Comparison of ENCODE assay signal across 2 cellular contexts in the genomic region with DNA sequence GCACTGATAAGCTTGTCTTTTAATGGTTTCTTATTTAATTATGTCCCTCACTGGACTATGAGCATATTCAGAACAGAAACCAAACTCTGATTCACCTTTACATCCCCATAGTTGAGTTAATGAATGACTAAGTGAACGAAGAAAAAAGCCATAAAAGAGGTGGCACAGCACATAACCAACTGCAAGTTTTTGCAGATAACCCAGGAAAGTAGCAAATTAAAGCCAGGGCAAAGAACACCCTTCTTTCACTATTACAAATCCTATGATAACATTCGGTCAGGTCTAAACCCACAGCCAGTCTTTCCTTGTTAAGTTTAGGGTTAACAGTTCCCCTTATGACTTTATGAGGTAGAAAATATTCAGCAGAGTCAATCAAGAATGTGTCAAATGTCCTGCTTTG.
TF ChIP-seq lines count a peak whose summit lies in the region.

No MANE protein-coding gene starts in this region.

TF ChIP-seq in GM23338, 12 proteins besides CTCF, POLR2A, EP300 and RAD21 (continues in another document):
- TF ChIP-seq NANOG (IDR thresholded peaks at IDR 0.05; ENCODE audit: borderline replicate concordance) (no peak), JUNB (IDR thresholded peaks at IDR 0.05; ENCODE audit: unreplicated experiment) (no peak), CREB1 (CRISPR knock-in tag; IDR thresholded peaks at IDR 0.05; ENCODE audit: low read depth) (no peak), POLR2AphosphoS5 (IDR thresholded peaks at IDR 0.05; ENCODE audit: low read depth) (no peak), EZH2 (IDR thresholded peaks at IDR 0.05; ENCODE audit: low read depth, unreplicated experiment) (no peak), EZH2phosphoT487 (IDR thresholded peaks at IDR 0.05; ENCODE audit: unreplicated experiment) (no peak), ZNF114 (CRISPR knock-in tag; IDR thresholded peaks at IDR 0.05) (no peak), REST (IDR thresholded peaks at IDR 0.05; ENCODE audit: unreplicated experiment) (no peak)
- TF ChIP-seq, protein P1, sequence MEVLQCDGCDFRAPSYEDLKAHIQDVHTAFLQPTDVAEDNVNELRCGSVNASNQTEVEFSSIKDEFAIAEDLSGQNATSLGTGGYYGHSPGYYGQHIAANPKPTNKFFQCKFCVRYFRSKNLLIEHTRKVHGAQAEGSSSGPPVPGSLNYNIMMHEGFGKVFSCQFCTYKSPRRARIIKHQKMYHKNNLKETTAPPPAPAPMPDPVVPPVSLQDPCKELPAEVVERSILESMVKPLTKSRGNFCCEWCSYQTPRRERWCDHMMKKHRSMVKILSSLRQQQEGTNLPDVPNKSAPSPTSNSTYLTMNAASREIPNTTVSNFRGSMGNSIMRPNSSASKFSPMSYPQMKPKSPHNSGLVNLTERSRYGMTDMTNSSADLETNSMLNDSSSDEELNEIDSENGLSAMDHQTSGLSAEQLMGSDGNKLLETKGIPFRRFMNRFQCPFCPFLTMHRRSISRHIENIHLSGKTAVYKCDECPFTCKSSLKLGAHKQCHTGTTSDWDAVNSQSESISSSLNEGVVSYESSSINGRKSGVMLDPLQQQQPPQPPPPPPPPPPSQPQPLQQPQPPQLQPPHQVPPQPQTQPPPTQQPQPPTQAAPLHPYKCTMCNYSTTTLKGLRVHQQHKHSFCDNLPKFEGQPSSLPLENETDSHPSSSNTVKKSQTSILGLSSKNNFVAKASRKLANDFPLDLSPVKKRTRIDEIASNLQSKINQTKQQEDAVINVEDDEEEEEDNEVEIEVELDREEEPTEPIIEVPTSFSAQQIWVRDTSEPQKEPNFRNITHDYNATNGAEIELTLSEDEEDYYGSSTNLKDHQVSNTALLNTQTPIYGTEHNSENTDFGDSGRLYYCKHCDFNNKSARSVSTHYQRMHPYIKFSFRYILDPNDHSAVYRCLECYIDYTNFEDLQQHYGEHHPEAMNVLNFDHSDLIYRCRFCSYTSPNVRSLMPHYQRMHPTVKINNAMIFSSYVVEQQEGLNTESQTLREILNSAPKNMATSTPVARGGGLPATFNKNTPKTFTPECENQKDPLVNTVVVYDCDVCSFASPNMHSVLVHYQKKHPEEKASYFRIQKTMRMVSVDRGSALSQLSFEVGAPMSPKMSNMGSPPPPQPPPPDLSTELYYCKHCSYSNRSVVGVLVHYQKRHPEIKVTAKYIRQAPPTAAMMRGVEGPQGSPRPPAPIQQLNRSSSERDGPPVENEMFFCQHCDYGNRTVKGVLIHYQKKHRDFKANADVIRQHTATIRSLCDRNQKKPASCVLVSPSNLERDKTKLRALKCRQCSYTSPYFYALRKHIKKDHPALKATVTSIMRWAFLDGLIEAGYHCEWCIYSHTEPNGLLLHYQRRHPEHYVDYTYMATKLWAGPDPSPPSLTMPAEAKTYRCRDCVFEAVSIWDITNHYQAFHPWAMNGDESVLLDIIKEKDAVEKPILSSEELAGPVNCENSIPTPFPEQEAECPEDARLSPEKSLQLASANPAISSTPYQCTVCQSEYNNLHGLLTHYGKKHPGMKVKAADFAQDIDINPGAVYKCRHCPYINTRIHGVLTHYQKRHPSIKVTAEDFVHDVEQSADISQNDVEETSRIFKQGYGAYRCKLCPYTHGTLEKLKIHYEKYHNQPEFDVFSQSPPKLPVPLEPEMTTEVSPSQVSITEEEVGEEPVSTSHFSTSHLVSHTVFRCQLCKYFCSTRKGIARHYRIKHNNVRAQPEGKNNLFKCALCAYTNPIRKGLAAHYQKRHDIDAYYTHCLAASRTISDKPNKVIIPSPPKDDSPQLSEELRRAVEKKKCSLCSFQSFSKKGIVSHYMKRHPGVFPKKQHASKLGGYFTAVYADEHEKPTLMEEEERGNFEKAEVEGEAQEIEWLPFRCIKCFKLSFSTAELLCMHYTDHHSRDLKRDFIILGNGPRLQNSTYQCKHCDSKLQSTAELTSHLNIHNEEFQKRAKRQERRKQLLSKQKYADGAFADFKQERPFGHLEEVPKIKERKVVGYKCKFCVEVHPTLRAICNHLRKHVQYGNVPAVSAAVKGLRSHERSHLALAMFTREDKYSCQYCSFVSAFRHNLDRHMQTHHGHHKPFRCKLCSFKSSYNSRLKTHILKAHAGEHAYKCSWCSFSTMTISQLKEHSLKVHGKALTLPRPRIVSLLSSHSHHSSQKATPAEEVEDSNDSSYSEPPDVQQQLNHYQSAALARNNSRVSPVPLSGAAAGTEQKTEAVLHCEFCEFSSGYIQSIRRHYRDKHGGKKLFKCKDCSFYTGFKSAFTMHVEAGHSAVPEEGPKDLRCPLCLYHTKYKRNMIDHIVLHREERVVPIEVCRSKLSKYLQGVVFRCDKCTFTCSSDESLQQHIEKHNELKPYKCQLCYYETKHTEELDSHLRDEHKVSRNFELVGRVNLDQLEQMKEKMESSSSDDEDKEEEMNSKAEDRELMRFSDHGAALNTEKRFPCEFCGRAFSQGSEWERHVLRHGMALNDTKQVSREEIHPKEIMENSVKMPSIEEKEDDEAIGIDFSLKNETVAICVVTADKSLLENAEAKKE (CRISPR knock-in tag; IDR thresholded peaks at IDR 0.05): no peak
- TF ChIP-seq, protein P2, sequence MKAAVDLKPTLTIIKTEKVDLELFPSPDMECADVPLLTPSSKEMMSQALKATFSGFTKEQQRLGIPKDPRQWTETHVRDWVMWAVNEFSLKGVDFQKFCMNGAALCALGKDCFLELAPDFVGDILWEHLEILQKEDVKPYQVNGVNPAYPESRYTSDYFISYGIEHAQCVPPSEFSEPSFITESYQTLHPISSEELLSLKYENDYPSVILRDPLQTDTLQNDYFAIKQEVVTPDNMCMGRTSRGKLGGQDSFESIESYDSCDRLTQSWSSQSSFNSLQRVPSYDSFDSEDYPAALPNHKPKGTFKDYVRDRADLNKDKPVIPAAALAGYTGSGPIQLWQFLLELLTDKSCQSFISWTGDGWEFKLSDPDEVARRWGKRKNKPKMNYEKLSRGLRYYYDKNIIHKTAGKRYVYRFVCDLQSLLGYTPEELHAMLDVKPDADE (IDR thresholded peaks at IDR 0.05): no peak

TF ChIP-seq in WTC11, 78 proteins besides CTCF, POLR2A, EP300 and RAD21:
- no peak for TF ChIP-seq ZNF281 (CRISPR knock-in tag; IDR thresholded peaks at IDR 0.05)
- no peak for TF ChIP-seq TCF7 (CRISPR knock-in tag; IDR thresholded peaks at IDR 0.05; ENCODE audit: low read depth)
- TF ChIP-seq, protein P3, sequence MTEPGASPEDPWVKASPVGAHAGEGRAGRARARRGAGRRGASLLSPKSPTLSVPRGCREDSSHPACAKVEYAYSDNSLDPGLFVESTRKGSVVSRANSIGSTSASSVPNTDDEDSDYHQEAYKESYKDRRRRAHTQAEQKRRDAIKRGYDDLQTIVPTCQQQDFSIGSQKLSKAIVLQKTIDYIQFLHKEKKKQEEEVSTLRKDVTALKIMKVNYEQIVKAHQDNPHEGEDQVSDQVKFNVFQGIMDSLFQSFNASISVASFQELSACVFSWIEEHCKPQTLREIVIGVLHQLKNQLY (CRISPR knock-in tag; IDR thresholded peaks at IDR 0.05): no peak
- TF ChIP-seq NR2C2 (CRISPR knock-in tag; IDR thresholded peaks at IDR 0.05): no peak
- TF ChIP-seq, protein P4, sequence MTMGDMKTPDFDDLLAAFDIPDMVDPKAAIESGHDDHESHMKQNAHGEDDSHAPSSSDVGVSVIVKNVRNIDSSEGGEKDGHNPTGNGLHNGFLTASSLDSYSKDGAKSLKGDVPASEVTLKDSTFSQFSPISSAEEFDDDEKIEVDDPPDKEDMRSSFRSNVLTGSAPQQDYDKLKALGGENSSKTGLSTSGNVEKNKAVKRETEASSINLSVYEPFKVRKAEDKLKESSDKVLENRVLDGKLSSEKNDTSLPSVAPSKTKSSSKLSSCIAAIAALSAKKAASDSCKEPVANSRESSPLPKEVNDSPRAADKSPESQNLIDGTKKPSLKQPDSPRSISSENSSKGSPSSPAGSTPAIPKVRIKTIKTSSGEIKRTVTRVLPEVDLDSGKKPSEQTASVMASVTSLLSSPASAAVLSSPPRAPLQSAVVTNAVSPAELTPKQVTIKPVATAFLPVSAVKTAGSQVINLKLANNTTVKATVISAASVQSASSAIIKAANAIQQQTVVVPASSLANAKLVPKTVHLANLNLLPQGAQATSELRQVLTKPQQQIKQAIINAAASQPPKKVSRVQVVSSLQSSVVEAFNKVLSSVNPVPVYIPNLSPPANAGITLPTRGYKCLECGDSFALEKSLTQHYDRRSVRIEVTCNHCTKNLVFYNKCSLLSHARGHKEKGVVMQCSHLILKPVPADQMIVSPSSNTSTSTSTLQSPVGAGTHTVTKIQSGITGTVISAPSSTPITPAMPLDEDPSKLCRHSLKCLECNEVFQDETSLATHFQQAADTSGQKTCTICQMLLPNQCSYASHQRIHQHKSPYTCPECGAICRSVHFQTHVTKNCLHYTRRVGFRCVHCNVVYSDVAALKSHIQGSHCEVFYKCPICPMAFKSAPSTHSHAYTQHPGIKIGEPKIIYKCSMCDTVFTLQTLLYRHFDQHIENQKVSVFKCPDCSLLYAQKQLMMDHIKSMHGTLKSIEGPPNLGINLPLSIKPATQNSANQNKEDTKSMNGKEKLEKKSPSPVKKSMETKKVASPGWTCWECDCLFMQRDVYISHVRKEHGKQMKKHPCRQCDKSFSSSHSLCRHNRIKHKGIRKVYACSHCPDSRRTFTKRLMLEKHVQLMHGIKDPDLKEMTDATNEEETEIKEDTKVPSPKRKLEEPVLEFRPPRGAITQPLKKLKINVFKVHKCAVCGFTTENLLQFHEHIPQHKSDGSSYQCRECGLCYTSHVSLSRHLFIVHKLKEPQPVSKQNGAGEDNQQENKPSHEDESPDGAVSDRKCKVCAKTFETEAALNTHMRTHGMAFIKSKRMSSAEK (CRISPR knock-in tag; IDR thresholded peaks at IDR 0.05; ENCODE audit: borderline replicate concordance): no peak
- TF ChIP-seq E2F5 (CRISPR knock-in tag; IDR thresholded peaks at IDR 0.05): no peak
- TF ChIP-seq SP1 (CRISPR knock-in tag; conservative IDR thresholded peaks at IDR 0.05): no peak
- TF ChIP-seq, protein P5, sequence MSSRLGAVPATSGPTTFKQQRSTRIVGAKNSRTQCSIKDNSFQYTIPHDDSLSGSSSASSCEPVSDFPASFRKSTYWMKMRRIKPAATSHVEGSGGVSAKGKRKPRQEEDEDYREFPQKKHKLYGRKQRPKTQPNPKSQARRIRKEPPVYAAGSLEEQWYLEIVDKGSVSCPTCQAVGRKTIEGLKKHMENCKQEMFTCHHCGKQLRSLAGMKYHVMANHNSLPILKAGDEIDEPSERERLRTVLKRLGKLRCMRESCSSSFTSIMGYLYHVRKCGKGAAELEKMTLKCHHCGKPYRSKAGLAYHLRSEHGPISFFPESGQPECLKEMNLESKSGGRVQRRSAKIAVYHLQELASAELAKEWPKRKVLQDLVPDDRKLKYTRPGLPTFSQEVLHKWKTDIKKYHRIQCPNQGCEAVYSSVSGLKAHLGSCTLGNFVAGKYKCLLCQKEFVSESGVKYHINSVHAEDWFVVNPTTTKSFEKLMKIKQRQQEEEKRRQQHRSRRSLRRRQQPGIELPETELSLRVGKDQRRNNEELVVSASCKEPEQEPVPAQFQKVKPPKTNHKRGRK (CRISPR knock-in tag; IDR thresholded peaks at IDR 0.05; ENCODE audit: borderline replicate concordance): no peak
- no peak for TF ChIP-seq IRF1 (CRISPR knock-in tag; IDR thresholded peaks at IDR 0.05)
- TF ChIP-seq RELA (CRISPR knock-in tag; IDR thresholded peaks at IDR 0.05; ENCODE audit: borderline replicate concordance): no peak
- no peak for TF ChIP-seq STAT6 (CRISPR knock-in tag; conservative IDR thresholded peaks at IDR 0.05; ENCODE audit: low read depth)
TF ChIP-seq in WTC11: peak in this region for 0.
